In the genomic region with DNA sequence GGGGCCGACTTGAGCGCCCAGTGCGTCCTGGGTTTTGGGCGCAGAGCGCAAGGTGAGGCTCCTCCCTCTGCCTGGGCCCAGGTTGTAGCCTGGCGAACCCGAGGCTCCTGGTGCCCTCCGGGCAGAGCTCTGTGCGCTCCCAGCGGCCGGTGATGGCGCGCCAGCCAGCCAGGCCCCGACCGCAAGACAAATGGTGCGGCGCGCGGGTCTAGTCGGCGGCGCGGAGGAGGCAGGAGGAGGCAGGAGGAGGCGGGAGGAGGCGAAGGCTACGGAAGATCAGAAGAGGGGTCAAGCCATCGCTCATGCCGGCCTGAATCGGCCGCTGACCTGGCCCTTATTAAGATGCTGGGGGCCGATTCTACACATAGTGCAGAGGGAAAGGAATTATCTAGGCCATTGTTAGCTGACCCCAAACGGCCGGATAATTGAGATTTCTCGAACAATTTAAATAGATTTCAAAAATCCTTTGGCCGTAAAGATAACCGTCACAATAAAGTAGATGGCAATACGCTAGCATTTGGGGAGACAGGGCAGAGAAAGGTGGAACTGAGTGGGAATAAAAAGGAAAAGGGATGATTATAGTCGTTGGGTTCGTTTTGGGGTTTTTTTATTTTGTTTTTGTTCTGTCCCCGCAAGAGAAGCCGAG, we compare ENCODE assay signal across 1 cellular context.
TF ChIP-seq lines count a peak whose summit lies in the region.

No MANE protein-coding gene starts in this region.

TF ChIP-seq in A549, 52 proteins besides CTCF, POLR2A, EP300 and RAD21 (continued from another document):
- TF ChIP-seq HDAC2 (IDR thresholded peaks at IDR 0.05) (no peak), ZSCAN20 (CRISPR knock-in tag; IDR thresholded peaks at IDR 0.05) (no peak)
